Comparison of ENCODE assay signal across 8 cellular contexts in the genomic region with DNA sequence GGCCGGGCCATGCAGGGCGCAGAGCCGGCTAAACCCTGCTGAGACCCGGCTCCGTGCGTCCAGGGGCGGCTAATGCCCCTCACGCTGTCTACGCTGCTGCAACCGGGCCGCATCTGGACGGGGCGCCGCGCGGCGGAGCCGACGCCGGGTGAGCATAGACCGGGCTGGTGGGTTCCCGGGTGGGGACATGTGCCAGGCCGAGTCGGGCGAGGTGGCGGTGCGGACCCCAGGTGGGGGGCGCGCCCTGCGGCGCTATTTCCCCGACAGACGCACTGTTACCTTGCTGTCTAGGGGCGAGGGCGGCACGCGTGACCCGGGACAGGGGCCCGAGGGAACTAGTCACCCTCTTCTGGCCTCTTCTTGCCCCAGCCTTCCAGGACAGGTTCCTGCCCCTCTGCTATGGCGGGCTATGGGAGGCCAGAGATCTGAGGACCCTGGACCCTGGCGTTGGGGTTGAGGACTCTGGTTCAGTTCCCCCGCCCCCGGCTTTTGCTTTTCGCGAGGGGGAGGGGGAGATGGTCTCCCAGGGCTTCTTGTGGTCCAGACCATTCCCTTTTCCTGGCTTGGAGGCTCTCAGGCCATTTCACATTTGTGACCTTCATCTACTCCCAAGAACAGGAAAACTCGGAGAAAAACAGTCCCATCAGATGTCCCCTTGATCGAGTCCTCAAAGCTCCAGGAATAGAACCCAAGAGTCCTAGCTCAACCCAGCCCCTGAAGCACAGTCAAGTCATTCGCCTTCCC. TPM values are rescaled to one million over a fixed set of nuclear protein-coding genes. Genes with fewer than 3 reads are reported as not detected.
A peak's percentile ranks its signal among the peaks of the same experiment; 100 is the strongest.
DNase-seq lines count a peak whose midpoint lies in the region; ATAC-seq and TF ChIP-seq lines count a peak whose summit lies in the region.

No MANE protein-coding gene starts in this region.

- peaks cover 5% of the 10 kb centered on the region; the same call in 1 of the 2 replicates for H3K4me1 Mint-ChIP-seq in WTC11

- H3K9me3 ChIP-seq in gastroesophageal sphincter (no peaks in the 10 kb centered on the region), psoas muscle (no peaks in the 10 kb centered on the region)

- H3K4me1 ChIP-seq in gastroesophageal sphincter (peaks cover 0 to 24% (median 4%) of the 10 kb centered on the region in 3 donors), psoas muscle (peaks cover 7% of the 10 kb centered on the region)

- H3K4me3 Mint-ChIP-seq in WTC11: peak overlapping the region; percentile 85

- H3K27me3 Mint-ChIP-seq in WTC11 (ENCODE audit: low read depth): no peaks in the 10 kb centered on the region

- WGBS in gastroesophageal sphincter (ENCODE audit: low coverage in 1 of 2), 2 donors: 3 to 6% methylated on average over 3 to 5 of the region's 48 CpGs
- 1 to 2% (median 1%) methylated on average over 38 to 48 of the region's 48 CpGs for WGBS in psoas muscle, 3 donors

- H3K4me3 ChIP-seq in gastroesophageal sphincter (peak overlapping the region; percentile 80 to 92), psoas muscle (peak overlapping the region; percentile 95)

- peak; percentile 13 for DNase-seq in NCI-H146 (lab: John Stamatoyannopoulos, UW)
- no peak for DNase-seq in NCI-H146 treated with DMSO at 0.1 percent for 48 hours (lab: John Stamatoyannopoulos, UW; ENCODE audit: unreplicated experiment)
- DNase-seq in WTC11 (ENCODE audit: low spot score): peak; percentile 36
- DNase-seq in psoas muscle: no peak
- no peak for DNase-seq in NCI-H2029 treated with DMSO at 0.1 percent for 48 hours (lab: John Stamatoyannopoulos, UW)
- DNase-seq in DMS79 treated with DMSO at 0.1 percent for 48 hours (lab: John Stamatoyannopoulos, UW): no peak

- H3K36me3 ChIP-seq in gastroesophageal sphincter (peaks cover 0 to 39% of the 10 kb centered on the region in 2 donors), psoas muscle (ENCODE audit: insufficient read depth in 1 of 2, low read depth in 1 of 2) (peaks cover 0 to 40% of the 10 kb centered on the region in 2 donors)

- intact Hi-C loops in psoas muscle (cut with DNase I): loop anchor here (2.0 to 5.0 kb wide), 2 partner anchors 44 to 46 kb away; no protein-coding TSS in a partner anchor

- H3K27me3 ChIP-seq in gastroesophageal sphincter (no peaks in the 10 kb centered on the region), psoas muscle (ENCODE audit: insufficient read depth in 3 of 3, low read length in 2 of 3) (no peaks in the 10 kb centered on the region)

- TF ChIP-seq CTCF in WTC11 (IDR thresholded peaks at IDR 0.05): no peak
- no peak for TF ChIP-seq CTCF in gastroesophageal sphincter (IDR thresholded peaks at IDR 0.05)
- no peak for TF ChIP-seq CTCF in psoas muscle (IDR thresholded peaks at IDR 0.05)

- peak; percentile 38 for ATAC-seq in HG03064 (IDR thresholded peaks at IDR 0.05; ENCODE audit: low read depth, unreplicated experiment)
- peak; percentile 27 for ATAC-seq in WTC11
- peak; percentile 61 for ATAC-seq in gastroesophageal sphincter
- peak in 3 of 4 donors; percentile 20 to 22 (median 22) for ATAC-seq in psoas muscle

- H3K27ac Mint-ChIP-seq in WTC11: no peak overlapping the region

- no peak for TF ChIP-seq EP300 in gastroesophageal sphincter (IDR thresholded peaks at IDR 0.05)

- H3K36me3 Mint-ChIP-seq in WTC11: peaks cover 7% of the 10 kb centered on the region; the same call in 1 of the 2 replicates

- no peak for TF ChIP-seq POLR2A in gastroesophageal sphincter (IDR thresholded peaks at IDR 0.05)

- POLR2A ChIA-PET in WTC11 (lab: Charles Lee): interaction anchor here (0.6 to 1.2 kb wide), 4 partner anchors 9 to 167 kb away, joined by 3 to 6 read pairs (median 4); partner anchors contain the start of genes GOLGA2 and SWI5

- no peaks in the 10 kb centered on the region for H3K9me3 Mint-ChIP-seq in WTC11

- H3K27ac ChIP-seq in gastroesophageal sphincter: peak overlapping the region; percentile 27 to 88 (median 86)
- peak overlapping the region; percentile 73 for H3K27ac ChIP-seq in psoas muscle

- CTCF ChIA-PET in WTC11 (lab: Charles Lee): interaction anchor here (0.5 to 1.5 kb wide), 44 partner anchors 10 to 211 kb away, joined by 3 to 49 read pairs (median 5); partner anchors contain the start of genes BBLN, CERCAM, DNM1 and GLE1

TF ChIP-seq in WTC11, 78 proteins besides CTCF, POLR2A, EP300 and RAD21:
- TF ChIP-seq ARID4B (CRISPR knock-in tag; IDR thresholded peaks at IDR 0.05; ENCODE audit: borderline replicate concordance): 0 out of 2 replicates have a peak, but pooled peaks have one; percentile 30
- TF ChIP-seq, protein P1, sequence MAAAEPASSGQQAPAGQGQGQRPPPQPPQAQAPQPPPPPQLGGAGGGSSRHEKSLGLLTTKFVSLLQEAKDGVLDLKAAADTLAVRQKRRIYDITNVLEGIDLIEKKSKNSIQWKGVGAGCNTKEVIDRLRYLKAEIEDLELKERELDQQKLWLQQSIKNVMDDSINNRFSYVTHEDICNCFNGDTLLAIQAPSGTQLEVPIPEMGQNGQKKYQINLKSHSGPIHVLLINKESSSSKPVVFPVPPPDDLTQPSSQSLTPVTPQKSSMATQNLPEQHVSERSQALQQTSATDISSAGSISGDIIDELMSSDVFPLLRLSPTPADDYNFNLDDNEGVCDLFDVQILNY (CRISPR knock-in tag; IDR thresholded peaks at IDR 0.05): no peak
- TF ChIP-seq, protein P2, sequence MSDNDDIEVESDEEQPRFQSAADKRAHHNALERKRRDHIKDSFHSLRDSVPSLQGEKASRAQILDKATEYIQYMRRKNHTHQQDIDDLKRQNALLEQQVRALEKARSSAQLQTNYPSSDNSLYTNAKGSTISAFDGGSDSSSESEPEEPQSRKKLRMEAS (CRISPR knock-in tag; IDR thresholded peaks at IDR 0.05): 0 out of 2 replicates have a peak, but pooled peaks have one; percentile 42

RNA-seq across cellular contexts. Expression of gene SLC27A4, which starts 0.5 kb away (rescaled TPM):
- total RNA-seq in WTC11 (2021) (20.8 to 23.8 TPM (median 21.2 TPM) in 3 replicates), gastroesophageal sphincter (10 to 100 TPM; 14.3 to 34.3 (median 20.4) TPM), psoas muscle (10 to 100 TPM; 10.4 to 26.2 (median 17.9) TPM)
- 10 to 100 TPM; 24.7 to 61.5 (median 40.1) TPM for polyA plus RNA-seq in psoas muscle

RNA-seq across cellular contexts. Expression of gene COQ4, which starts 18.2 kb away (rescaled TPM):
- 31.3 to 45.3 TPM (median 33.6 TPM) in 3 replicates for total RNA-seq in WTC11 (2021)
- 10 to 100 TPM; 25.8 to 40.5 (median 31.8) TPM for total RNA-seq in gastroesophageal sphincter
- total RNA-seq in psoas muscle: 10 to 100 TPM; 20.0 to 26.8 (median 23.1) TPM
- polyA plus RNA-seq in psoas muscle: 10 to 100 TPM; 32.3 to 60.9 (median 45.9) TPM

RNA-seq across cellular contexts. Expression of gene TRUB2, which starts 18.6 kb away (rescaled TPM):
- total RNA-seq in WTC11 (2021): 33.1 to 35.0 TPM (median 33.2 TPM) in 3 replicates
- total RNA-seq in gastroesophageal sphincter: 10 to 100 TPM in 1 of 4 donors, 1 to 10 TPM in 3; 5.1 to 11.4 (median 7.5) TPM
- 10 to 100 TPM; 22.2 to 38.4 (median 32.9) TPM for total RNA-seq in psoas muscle
- 10 to 100 TPM; 20.6 to 31.8 (median 21.0) TPM for polyA plus RNA-seq in psoas muscle

RNA-seq across cellular contexts. Expression of gene URM1, which starts 30.3 kb away (rescaled TPM):
- total RNA-seq in WTC11 (2021): 52.0 to 67.9 TPM (median 54.3 TPM) in 3 replicates
- 10 to 100 TPM; 20.5 to 46.8 (median 30.2) TPM for total RNA-seq in gastroesophageal sphincter
- total RNA-seq in psoas muscle: 10 to 100 TPM; 34.5 to 58.7 (median 52.3) TPM
- polyA plus RNA-seq in psoas muscle: 100 to 1,000 TPM in 1 of 3 donors, 10 to 100 TPM in 2; 57.9 to 111 (median 88.1) TPM

Comparison
In these comparisons a context has a peak if more than half of its experiments do, and no peak if none do; other contexts are left out.
1. DNase-seq: peak in NCI-H146 (single experiment) and WTC11 (single experiment); none in NCI-H146 treated with DMSO at 0.1 percent for 48 hours (single experiment), psoas muscle (0 of 2), NCI-H2029 treated with DMSO at 0.1 percent for 48 hours (single experiment) and DMS79 treated with DMSO at 0.1 percent for 48 hours (single experiment).
2. Peak in every context shown above with its lines, with median percentiles within 50 percentile points of each other: ATAC-seq.